1 cellular context compared by ENCODE assay signal in the genomic region with DNA sequence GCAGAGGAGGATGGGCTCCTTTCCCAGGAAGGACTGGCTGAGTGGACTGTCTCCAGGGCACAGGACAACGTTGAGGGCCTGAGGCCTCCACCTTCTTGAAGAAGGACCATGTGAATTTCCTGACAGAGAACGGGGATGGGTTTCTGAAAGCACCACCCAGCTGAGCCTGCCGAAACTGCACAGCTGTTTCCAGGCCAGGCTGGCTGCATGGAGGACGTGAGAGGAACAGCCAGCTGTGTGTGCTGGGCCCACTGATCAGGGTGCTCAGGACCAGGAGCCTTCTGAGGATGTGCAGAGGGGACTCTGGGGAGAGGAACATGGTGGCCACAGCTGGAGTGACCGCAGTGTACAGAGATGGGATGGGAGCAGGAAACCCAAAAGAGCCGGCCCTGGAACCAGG.
TF ChIP-seq lines count a peak whose summit lies in the region.

No MANE protein-coding gene starts in this region.

TF ChIP-seq in WTC11, 78 proteins besides CTCF, POLR2A, EP300 and RAD21 (continued from another document):
- TF ChIP-seq, protein P1, sequence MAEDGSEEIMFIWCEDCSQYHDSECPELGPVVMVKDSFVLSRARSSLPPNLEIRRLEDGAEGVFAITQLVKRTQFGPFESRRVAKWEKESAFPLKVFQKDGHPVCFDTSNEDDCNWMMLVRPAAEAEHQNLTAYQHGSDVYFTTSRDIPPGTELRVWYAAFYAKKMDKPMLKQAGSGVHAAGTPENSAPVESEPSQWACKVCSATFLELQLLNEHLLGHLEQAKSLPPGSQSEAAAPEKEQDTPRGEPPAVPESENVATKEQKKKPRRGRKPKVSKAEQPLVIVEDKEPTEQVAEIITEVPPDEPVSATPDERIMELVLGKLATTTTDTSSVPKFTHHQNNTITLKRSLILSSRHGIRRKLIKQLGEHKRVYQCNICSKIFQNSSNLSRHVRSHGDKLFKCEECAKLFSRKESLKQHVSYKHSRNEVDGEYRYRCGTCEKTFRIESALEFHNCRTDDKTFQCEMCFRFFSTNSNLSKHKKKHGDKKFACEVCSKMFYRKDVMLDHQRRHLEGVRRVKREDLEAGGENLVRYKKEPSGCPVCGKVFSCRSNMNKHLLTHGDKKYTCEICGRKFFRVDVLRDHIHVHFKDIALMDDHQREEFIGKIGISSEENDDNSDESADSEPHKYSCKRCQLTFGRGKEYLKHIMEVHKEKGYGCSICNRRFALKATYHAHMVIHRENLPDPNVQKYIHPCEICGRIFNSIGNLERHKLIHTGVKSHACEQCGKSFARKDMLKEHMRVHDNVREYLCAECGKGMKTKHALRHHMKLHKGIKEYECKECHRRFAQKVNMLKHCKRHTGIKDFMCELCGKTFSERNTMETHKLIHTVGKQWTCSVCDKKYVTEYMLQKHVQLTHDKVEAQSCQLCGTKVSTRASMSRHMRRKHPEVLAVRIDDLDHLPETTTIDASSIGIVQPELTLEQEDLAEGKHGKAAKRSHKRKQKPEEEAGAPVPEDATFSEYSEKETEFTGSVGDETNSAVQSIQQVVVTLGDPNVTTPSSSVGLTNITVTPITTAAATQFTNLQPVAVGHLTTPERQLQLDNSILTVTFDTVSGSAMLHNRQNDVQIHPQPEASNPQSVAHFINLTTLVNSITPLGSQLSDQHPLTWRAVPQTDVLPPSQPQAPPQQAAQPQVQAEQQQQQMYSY (CRISPR knock-in tag; IDR thresholded peaks at IDR 0.05), result peak; percentile 60
